In genomic region chr11:132093861-132094260, GRCh38 we compare ENCODE assay signal across 1 cellular context.
TF ChIP-seq lines count a peak whose summit lies in the region.

No MANE protein-coding gene starts in this region.

TF ChIP-seq in GM12878, 131 proteins besides CTCF, POLR2A, EP300 and RAD21 (continued from another document):
- TF ChIP-seq STAT1 (conservative IDR thresholded peaks at IDR 0.05) (no peak), SMAD1 (IDR thresholded peaks at IDR 0.05; ENCODE audit: low read depth, partially characterized antibody) (no peak), RFX5 (IDR thresholded peaks at IDR 0.05; ENCODE audit: low read depth, low read length) (no peak), SMC3 (IDR thresholded peaks at IDR 0.05; ENCODE audit: borderline replicate concordance, low read length) (no peak), MAX (IDR thresholded peaks at IDR 0.05; ENCODE audit: low read depth, low read length) (no peak), ZNF274 (IDR thresholded peaks at IDR 0.05; ENCODE audit: insufficient read depth, insufficient read length) (no peak), BRCA1 (IDR thresholded peaks at IDR 0.05; ENCODE audit: low read depth, low read length) (no peak), HDGF (IDR thresholded peaks at IDR 0.05) (no peak), ZBTB40 (IDR thresholded peaks at IDR 0.05; ENCODE audit: borderline replicate concordance) (no peak), BCL11A (IDR thresholded peaks at IDR 0.05; ENCODE audit: low read depth, low read length) (0 out of 2 replicates have a peak, but pooled peaks have one; percentile 41), WRNIP1 (IDR thresholded peaks at IDR 0.05; ENCODE audit: borderline replicate concordance, low read depth, low read length) (no peak), JUND (IDR thresholded peaks at IDR 0.05; ENCODE audit: low read depth, low read length) (no peak), SUPT20H (IDR thresholded peaks at IDR 0.05; ENCODE audit: borderline replicate concordance, control insufficient read depth, low read depth, low read length) (no peak), SMARCA5 (IDR thresholded peaks at IDR 0.05) (no peak), CREM (IDR thresholded peaks at IDR 0.05; ENCODE audit: low read depth) (peak; percentile 30; the same call in 1 of the 2 replicates), HDAC6 (IDR thresholded peaks at IDR 0.05; ENCODE audit: unreplicated experiment) (no peak), RELA (IDR thresholded peaks at IDR 0.05; ENCODE audit: borderline replicate concordance, partially characterized antibody) (no peak), FOS (IDR thresholded peaks at IDR 0.05; ENCODE audit: borderline replicate concordance, extremely low read depth, insufficient read length) (no peak), ZNF622 (IDR thresholded peaks at IDR 0.05) (no peak), ASH2L (IDR thresholded peaks at IDR 0.05; ENCODE audit: borderline replicate concordance, low read depth) (no peak), SPI1 (IDR thresholded peaks at IDR 0.05; ENCODE audit: borderline replicate concordance, insufficient read depth, low read depth, low read length) (peak; percentile 84), YBX1 (IDR thresholded peaks at IDR 0.05) (no peak), CBX5 (IDR thresholded peaks at IDR 0.05; ENCODE audit: low read depth) (no peak), RUNX3 (IDR thresholded peaks at IDR 0.05; ENCODE audit: low read length) (peak; percentile 70)
- TF ChIP-seq, protein P1, sequence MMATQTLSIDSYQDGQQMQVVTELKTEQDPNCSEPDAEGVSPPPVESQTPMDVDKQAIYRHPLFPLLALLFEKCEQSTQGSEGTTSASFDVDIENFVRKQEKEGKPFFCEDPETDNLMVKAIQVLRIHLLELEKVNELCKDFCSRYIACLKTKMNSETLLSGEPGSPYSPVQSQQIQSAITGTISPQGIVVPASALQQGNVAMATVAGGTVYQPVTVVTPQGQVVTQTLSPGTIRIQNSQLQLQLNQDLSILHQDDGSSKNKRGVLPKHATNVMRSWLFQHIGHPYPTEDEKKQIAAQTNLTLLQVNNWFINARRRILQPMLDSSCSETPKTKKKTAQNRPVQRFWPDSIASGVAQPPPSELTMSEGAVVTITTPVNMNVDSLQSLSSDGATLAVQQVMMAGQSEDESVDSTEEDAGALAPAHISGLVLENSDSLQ (IDR thresholded peaks at IDR 0.05), result peak; percentile 93
- TF ChIP-seq, protein P2, sequence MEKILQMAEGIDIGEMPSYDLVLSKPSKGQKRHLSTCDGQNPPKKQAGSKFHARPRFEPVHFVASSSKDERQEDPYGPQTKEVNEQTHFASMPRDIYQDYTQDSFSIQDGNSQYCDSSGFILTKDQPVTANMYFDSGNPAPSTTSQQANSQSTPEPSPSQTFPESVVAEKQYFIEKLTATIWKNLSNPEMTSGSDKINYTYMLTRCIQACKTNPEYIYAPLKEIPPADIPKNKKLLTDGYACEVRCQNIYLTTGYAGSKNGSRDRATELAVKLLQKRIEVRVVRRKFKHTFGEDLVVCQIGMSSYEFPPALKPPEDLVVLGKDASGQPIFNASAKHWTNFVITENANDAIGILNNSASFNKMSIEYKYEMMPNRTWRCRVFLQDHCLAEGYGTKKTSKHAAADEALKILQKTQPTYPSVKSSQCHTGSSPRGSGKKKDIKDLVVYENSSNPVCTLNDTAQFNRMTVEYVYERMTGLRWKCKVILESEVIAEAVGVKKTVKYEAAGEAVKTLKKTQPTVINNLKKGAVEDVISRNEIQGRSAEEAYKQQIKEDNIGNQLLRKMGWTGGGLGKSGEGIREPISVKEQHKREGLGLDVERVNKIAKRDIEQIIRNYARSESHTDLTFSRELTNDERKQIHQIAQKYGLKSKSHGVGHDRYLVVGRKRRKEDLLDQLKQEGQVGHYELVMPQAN (conservative IDR thresholded peaks at IDR 0.05), result no peak
- TF ChIP-seq, protein P3, sequence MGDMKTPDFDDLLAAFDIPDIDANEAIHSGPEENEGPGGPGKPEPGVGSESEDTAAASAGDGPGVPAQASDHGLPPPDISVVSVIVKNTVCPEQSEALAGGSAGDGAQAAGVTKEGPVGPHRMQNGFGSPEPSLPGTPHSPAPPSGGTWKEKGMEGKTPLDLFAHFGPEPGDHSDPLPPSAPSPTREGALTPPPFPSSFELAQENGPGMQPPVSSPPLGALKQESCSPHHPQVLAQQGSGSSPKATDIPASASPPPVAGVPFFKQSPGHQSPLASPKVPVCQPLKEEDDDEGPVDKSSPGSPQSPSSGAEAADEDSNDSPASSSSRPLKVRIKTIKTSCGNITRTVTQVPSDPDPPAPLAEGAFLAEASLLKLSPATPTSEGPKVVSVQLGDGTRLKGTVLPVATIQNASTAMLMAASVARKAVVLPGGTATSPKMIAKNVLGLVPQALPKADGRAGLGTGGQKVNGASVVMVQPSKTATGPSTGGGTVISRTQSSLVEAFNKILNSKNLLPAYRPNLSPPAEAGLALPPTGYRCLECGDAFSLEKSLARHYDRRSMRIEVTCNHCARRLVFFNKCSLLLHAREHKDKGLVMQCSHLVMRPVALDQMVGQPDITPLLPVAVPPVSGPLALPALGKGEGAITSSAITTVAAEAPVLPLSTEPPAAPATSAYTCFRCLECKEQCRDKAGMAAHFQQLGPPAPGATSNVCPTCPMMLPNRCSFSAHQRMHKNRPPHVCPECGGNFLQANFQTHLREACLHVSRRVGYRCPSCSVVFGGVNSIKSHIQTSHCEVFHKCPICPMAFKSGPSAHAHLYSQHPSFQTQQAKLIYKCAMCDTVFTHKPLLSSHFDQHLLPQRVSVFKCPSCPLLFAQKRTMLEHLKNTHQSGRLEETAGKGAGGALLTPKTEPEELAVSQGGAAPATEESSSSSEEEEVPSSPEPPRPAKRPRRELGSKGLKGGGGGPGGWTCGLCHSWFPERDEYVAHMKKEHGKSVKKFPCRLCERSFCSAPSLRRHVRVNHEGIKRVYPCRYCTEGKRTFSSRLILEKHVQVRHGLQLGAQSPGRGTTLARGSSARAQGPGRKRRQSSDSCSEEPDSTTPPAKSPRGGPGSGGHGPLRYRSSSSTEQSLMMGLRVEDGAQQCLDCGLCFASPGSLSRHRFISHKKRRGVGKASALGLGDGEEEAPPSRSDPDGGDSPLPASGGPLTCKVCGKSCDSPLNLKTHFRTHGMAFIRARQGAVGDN (IDR thresholded peaks at IDR 0.05), result no peak
- TF ChIP-seq, protein P4, sequence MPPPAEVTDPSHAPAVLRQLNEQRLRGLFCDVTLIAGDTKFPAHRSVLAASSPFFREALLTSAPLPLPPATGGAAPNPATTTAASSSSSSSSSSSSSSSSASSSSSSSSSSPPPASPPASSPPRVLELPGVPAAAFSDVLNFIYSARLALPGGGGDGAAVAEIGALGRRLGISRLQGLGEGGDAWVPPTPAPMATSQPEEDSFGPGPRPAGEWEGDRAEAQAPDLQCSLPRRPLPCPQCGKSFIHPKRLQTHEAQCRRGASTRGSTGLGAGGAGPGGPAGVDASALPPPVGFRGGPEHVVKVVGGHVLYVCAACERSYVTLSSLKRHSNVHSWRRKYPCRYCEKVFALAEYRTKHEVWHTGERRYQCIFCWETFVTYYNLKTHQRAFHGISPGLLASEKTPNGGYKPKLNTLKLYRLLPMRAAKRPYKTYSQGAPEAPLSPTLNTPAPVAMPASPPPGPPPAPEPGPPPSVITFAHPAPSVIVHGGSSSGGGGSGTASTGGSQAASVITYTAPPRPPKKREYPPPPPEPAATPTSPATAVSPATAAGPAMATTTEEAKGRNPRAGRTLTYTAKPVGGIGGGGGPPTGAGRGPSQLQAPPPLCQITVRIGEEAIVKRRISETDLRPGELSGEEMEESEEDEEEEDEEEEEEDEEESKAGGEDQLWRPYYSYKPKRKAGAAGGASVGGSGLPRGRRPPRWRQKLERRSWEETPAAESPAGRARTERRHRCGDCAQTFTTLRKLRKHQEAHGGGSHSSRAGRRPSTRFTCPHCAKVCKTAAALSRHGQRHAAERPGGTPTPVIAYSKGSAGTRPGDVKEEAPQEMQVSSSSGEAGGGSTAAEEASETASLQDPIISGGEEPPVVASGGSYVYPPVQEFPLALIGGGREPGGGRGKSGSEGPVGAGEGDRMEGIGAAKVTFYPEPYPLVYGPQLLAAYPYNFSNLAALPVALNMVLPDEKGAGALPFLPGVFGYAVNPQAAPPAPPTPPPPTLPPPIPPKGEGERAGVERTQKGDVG (CRISPR knock-in tag; IDR thresholded peaks at IDR 0.05), result no peak
